8 cellular contexts compared by ENCODE assay signal in genomic region chr21:15051652-15052554, GRCh38. TPM values are rescaled to one million over a fixed set of nuclear protein-coding genes. Genes with fewer than 3 reads are reported as not detected.
A peak's percentile ranks its signal among the peaks of the same experiment; 100 is the strongest.
DNase-seq lines count a peak whose midpoint lies in the region; ATAC-seq and TF ChIP-seq lines count a peak whose summit lies in the region.

No MANE protein-coding gene starts in this region.

- no peaks in the 10 kb centered on the region for H3K27me3 ChIP-seq in sigmoid colon

- no peak overlapping the region for H3K4me3 ChIP-seq in mucosa of descending colon
- H3K4me3 ChIP-seq in sigmoid colon = peak overlapping the region in 1 of 4 donors; percentile 1

- no peak for TF ChIP-seq EP300 in sigmoid colon (IDR thresholded peaks at IDR 0.05)

- H3K9me3 Mint-ChIP-seq in activated CD4-positive, alpha-beta memory T cell treated with anti-CD3 and anti-CD28 coated beads for 36 hours = no peaks in the 10 kb centered on the region

- H3K27ac Mint-ChIP-seq in activated CD4-positive, alpha-beta memory T cell treated with anti-CD3 and anti-CD28 coated beads for 36 hours = peak overlapping the region; percentile 40

- peaks cover 50% of the 10 kb centered on the region for H3K4me1 Mint-ChIP-seq in activated CD4-positive, alpha-beta memory T cell treated with anti-CD3 and anti-CD28 coated beads for 36 hours (ENCODE audit: low read depth)

- TF ChIP-seq CTCF in mucosa of descending colon (IDR thresholded peaks at IDR 0.05) (no peak), sigmoid colon (IDR thresholded peaks at IDR 0.05) (no peak)

- intact Hi-C loops in activated CD4-positive, alpha-beta memory T cell treated with anti-CD3 and anti-CD28 coated beads for 36 hours (cut with micrococcal nuclease) = loop anchor here (1.0 to 5.0 kb wide), 2 partner anchors 10 to 150 kb away; no protein-coding TSS in a partner anchor
- intact Hi-C loops in mucosa of descending colon (cut with DNase I, micrococcal nuclease) = no loop called here
- intact Hi-C loops in sigmoid colon (cut with DNase I) = no loop called here

- no peak for DNase-seq in activated CD4-positive, CD25-positive, alpha-beta regulatory T cell (lab: John Stamatoyannopoulos, UW)
- no peak for DNase-seq in activated CD4-positive, alpha-beta memory T cell treated with anti-CD3 and anti-CD28 coated beads for 36 hours
- DNase-seq in mucosa of descending colon = peak in 1 of 3 donors; percentile 59
- DNase-seq in sigmoid colon = no peak
- no peak for DNase-seq in cerebellar cortex (ENCODE audit: low spot score)
- DNase-seq in central memory CD4-positive, alpha-beta T cell = no peak

- H3K27me3 Mint-ChIP-seq in activated CD4-positive, alpha-beta memory T cell treated with anti-CD3 and anti-CD28 coated beads for 36 hours = no peaks in the 10 kb centered on the region

- H3K4me3 Mint-ChIP-seq in activated CD4-positive, alpha-beta memory T cell treated with anti-CD3 and anti-CD28 coated beads for 36 hours = peak overlapping the region; percentile 53

- no peak overlapping the region for H3K27ac ChIP-seq in sigmoid colon

- POLR2A ChIA-PET in activated CD4-positive, alpha-beta memory T cell treated with anti-CD3 and anti-CD28 coated beads for 36 hours (lab: Charles Lee) = interaction anchor here (1.0 to 1.4 kb wide), 2 partner anchors 14 to 17 kb away, joined by 3 to 8 read pairs; partner anchors contain the start of gene NRIP1

- ATAC-seq in activated CD4-positive, CD25-positive, alpha-beta regulatory T cell treated with anti-CD3 and anti-CD28 coated beads, Interleukin-2, amount 50 U/mL, for 24 hours = peak; percentile 82 to 87
- ATAC-seq in HG03039 (IDR thresholded peaks at IDR 0.05; ENCODE audit: unreplicated experiment) (peak; percentile 80), mucosa of descending colon (peak; percentile 80)

- H3K36me3 ChIP-seq in mucosa of descending colon (ENCODE audit: low read depth) = no peaks in the 10 kb centered on the region
- H3K36me3 ChIP-seq in sigmoid colon = no peaks in the 10 kb centered on the region

- WGBS in sigmoid colon, 2 donors = 5 to 22% methylated on average over 9 of the region's 9 CpGs

- H3K9me3 ChIP-seq in mucosa of descending colon (no peaks in the 10 kb centered on the region), sigmoid colon (no peaks in the 10 kb centered on the region)

- no peak for TF ChIP-seq POLR2A in sigmoid colon (IDR thresholded peaks at IDR 0.05)

- CTCF ChIA-PET in activated CD4-positive, alpha-beta memory T cell treated with anti-CD3 and anti-CD28 coated beads for 36 hours (lab: Charles Lee) = interaction anchor here (0.5 to 1.7 kb wide), 3 partner anchors 13 to 431 kb away, joined by 3 to 4 read pairs (median 3); partner anchors contain the start of gene NRIP1

- H3K36me3 Mint-ChIP-seq in activated CD4-positive, alpha-beta memory T cell treated with anti-CD3 and anti-CD28 coated beads for 36 hours = peaks cover 1% of the 10 kb centered on the region

- H3K4me1 ChIP-seq in mucosa of descending colon (ENCODE audit: low read depth) (peaks cover 63% of the 10 kb centered on the region), sigmoid colon (peaks cover 0 to 80% (median 65%) of the 10 kb centered on the region in 4 donors)

RNA-seq across cellular contexts. Expression of gene NRIP1, which starts 12.9 kb away (rescaled TPM):
- 1 to 10 TPM; 4.4 to 5.4 TPM for total RNA-seq in activated CD4-positive, alpha-beta memory T cell treated with anti-CD3 and anti-CD28 coated beads for 36 hours
- total RNA-seq in mucosa of descending colon (10 to 100 TPM; 64.3 to 91.8 (median 77.1) TPM), sigmoid colon (10 to 100 TPM; 26.3 to 35.3 (median 28.8) TPM)
- 10 to 100 TPM; 10.2 to 15.0 (median 11.6) TPM for polyA plus RNA-seq in sigmoid colon

Comparison
In these comparisons a context has a peak if more than half of its experiments do, and no peak if none do; other contexts are left out.
1. RNA of gene NRIP1, which starts 12.9 kb away (total RNA-seq): 64.3 to 91.8 TPM in mucosa of descending colon and 26.3 to 35.3 TPM in sigmoid colon; 4.4 to 5.4 TPM in activated CD4-positive, alpha-beta memory T cell treated with anti-CD3 and anti-CD28 coated beads for 36 hours; every median in the first group is over 4 times any median in the second.
2. Peak in every context shown above with its lines, with median percentiles within 50 percentile points of each other: ATAC-seq.